In the genomic region with DNA sequence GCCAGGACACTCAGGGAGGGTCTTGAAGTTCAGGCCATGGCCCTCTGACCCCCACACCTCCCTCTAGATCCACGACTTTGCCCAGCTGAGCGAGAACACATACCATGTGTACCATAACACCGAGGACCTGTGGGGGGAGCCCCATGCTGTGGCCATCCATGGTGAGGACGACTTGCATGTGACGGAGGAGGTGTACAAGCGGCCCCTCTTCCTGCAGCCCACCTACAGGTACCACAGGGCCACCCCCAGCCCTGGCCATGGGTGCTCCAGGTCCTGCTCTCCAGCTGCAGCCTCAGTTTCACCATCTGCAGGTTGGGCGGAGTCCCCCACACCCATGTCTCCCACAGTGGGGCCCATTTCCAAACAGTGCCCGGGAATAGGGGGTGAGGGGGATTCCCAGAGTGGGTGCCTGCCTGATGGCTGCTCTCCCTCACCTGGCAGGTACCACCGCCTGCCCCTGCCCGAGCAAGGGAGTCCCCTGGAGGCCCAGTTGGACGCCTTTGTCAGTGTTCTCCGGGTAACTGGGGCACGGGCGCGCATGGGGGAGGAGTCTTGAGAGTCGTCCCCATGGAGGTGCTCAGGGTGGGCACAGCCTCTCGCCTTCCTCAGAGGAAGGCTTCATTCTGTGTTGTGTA, we compare ENCODE assay signal across 15 cellular contexts. TPM values are rescaled to one million over a fixed set of nuclear protein-coding genes. Genes with fewer than 3 reads are reported as not detected.
DNase-seq lines count a peak whose midpoint lies in the region; ATAC-seq and TF ChIP-seq lines count a peak whose summit lies in the region.
"Had no signal": no experiment of that assay in that cellular context is flagged by ENCODE, and none has a peak within 500 bp of the region (broad histone marks: within the 10 kb centered on the region; RNA-seq: fewer than 3 reads in every experiment).

No MANE protein-coding gene starts in this region.

- H3K36me3 ChIP-seq in endodermal cell (ENCODE audit: control insufficient read depth, insufficient read depth, low read length) (no peaks in the 10 kb centered on the region), smooth muscle cell (ENCODE audit: low read depth) (no peaks in the 10 kb centered on the region)

- CTCF ChIA-PET in activated CD8-positive, alpha-beta T cell treated with anti-CD3 and anti-CD28 coated beads, Interleukin-2, amount 10 ng/mL, durations not matched to agents 7 days and 5 days (lab: Charles Lee) = interaction anchor here (1.0 to 2.9 kb wide), 2 partner anchors 71 kb away, joined by 6 to 12 read pairs; no protein-coding TSS in a partner anchor
- CTCF ChIA-PET in activated CD8-positive, alpha-beta T cell treated with anti-CD3 and anti-CD28 coated beads for 36 hours (lab: Charles Lee) = no interaction called here

- no peaks in the 10 kb centered on the region for H3K27me3 Mint-ChIP-seq in activated CD8-positive, alpha-beta T cell treated with anti-CD3 and anti-CD28 coated beads, Interleukin-2, amount 10 ng/mL, durations not matched to agents 7 days and 5 days (ENCODE audit: low read depth)
- H3K27me3 Mint-ChIP-seq in activated CD8-positive, alpha-beta T cell treated with anti-CD3 and anti-CD28 coated beads for 36 hours = no peaks in the 10 kb centered on the region
- peaks cover 8% of the 10 kb centered on the region for H3K27me3 Mint-ChIP-seq in T-helper 17 cell
- H3K27me3 Mint-ChIP-seq in endodermal cell (ENCODE audit: insufficient read depth) = no peaks in the 10 kb centered on the region
- no peaks in the 10 kb centered on the region for H3K27me3 Mint-ChIP-seq in osteocyte (ENCODE audit: unreplicated experiment)
- H3K27me3 Mint-ChIP-seq: CD4-positive, alpha-beta T cell had no signal

- H3K27ac ChIP-seq in endodermal cell (ENCODE audit: low read depth, low read length) (no peak overlapping the region), smooth muscle cell (ENCODE audit: low read depth) (no peak overlapping the region)
- H3K27ac ChIP-seq: 22Rv1, A549, C4-2B had no signal

- H3K9ac ChIP-seq in endodermal cell (ENCODE audit: extremely low read depth, low read length, poor library complexity, severe bottlenecking) (no peak overlapping the region), smooth muscle cell (ENCODE audit: low read depth) (no peak overlapping the region)

- intact Hi-C loops in activated CD8-positive, alpha-beta T cell treated with anti-CD3 and anti-CD28 coated beads for 36 hours (cut with micrococcal nuclease) = no loop called here

- WGBS in endodermal cell (ENCODE audit: insufficient coverage in 1 of 2, insufficient read length in 1 of 2), 2 experiments = 92 to 95% methylated on average over 8 to 17 of the region's 17 CpGs
- WGBS in smooth muscle cell (ENCODE audit: low lambda C conversion rate) = 96% methylated on average over 17 of the region's 17 CpGs

- no peaks in the 10 kb centered on the region for H3K36me3 Mint-ChIP-seq in activated CD8-positive, alpha-beta T cell treated with anti-CD3 and anti-CD28 coated beads, Interleukin-2, amount 10 ng/mL, durations not matched to agents 7 days and 5 days (ENCODE audit: low read depth)
- no peaks in the 10 kb centered on the region for H3K36me3 Mint-ChIP-seq in activated CD8-positive, alpha-beta T cell treated with anti-CD3 and anti-CD28 coated beads for 36 hours (ENCODE audit: low read depth)
- H3K36me3 Mint-ChIP-seq in T-helper 17 cell (ENCODE audit: low read depth) (no peaks in the 10 kb centered on the region), endodermal cell (ENCODE audit: low read depth) (peaks cover 3% of the 10 kb centered on the region), osteocyte (ENCODE audit: unreplicated experiment) (no peaks in the 10 kb centered on the region)

- ATAC-seq in activated CD8-positive, alpha-beta T cell treated with anti-CD3 and anti-CD28 coated beads, Interleukin-2, amount 10 ng/mL, durations not matched to agents 7 days and 5 days = no peak
- no peak for ATAC-seq in activated CD8-positive, alpha-beta T cell treated with anti-CD3 and anti-CD28 coated beads for 36 hours
- no peak for ATAC-seq in T-helper 17 cell
- ATAC-seq: A549 had no signal

- H3K4me3 ChIP-seq in endodermal cell (ENCODE audit: low read length) = no peak overlapping the region
- no peak overlapping the region for H3K4me3 ChIP-seq in smooth muscle cell
- H3K4me3 ChIP-seq: A549 had no signal

- no peaks in the 10 kb centered on the region for H3K4me1 ChIP-seq in endodermal cell (ENCODE audit: control insufficient read depth, insufficient read depth, low read length)
- H3K4me1 ChIP-seq in smooth muscle cell (ENCODE audit: low read depth) = peaks cover 12% of the 10 kb centered on the region
- H3K4me1 ChIP-seq: A549, Caco-2 had no signal

- H4K20me1 ChIP-seq in smooth muscle cell (ENCODE audit: low read depth) = no peaks in the 10 kb centered on the region

- H3K27me3 ChIP-seq in endodermal cell (ENCODE audit: control insufficient read depth, insufficient read depth, low read length, poor library complexity, severe bottlenecking) = no peaks in the 10 kb centered on the region
- no peaks in the 10 kb centered on the region for H3K27me3 ChIP-seq in smooth muscle cell (ENCODE audit: low read depth)

- H3F3A ChIP-seq in smooth muscle cell (ENCODE audit: low read depth) = no peaks in the 10 kb centered on the region

- H3K79me2 ChIP-seq in smooth muscle cell (ENCODE audit: low read depth) = no peaks in the 10 kb centered on the region

- no peak for DNase-seq in activated CD8-positive, alpha-beta T cell treated with anti-CD3 and anti-CD28 coated beads, Interleukin-2, amount 10 ng/mL, durations not matched to agents 7 days and 5 days
- no peak for DNase-seq in activated CD8-positive, alpha-beta T cell treated with anti-CD3 and anti-CD28 coated beads for 36 hours
- no peak for DNase-seq in T-helper 17 cell
- DNase-seq in endodermal cell = no peak
- DNase-seq in GM20000 (ENCODE audit: low spot score) = no peak
- DNase-seq in osteocyte (ENCODE audit: extremely low spot score, unreplicated experiment) = no peak
- DNase-seq in smooth muscle cell (lab: John Stamatoyannopoulos, UW; ENCODE audit: unreplicated experiment) = no peak
- DNase-seq: AML-193; Caco-2; CD4-positive, alpha-beta T cell; GOT3; H9 had no signal

- H3K4me3 Mint-ChIP-seq in activated CD8-positive, alpha-beta T cell treated with anti-CD3 and anti-CD28 coated beads, Interleukin-2, amount 10 ng/mL, durations not matched to agents 7 days and 5 days = no peak overlapping the region
- H3K4me3 Mint-ChIP-seq in activated CD8-positive, alpha-beta T cell treated with anti-CD3 and anti-CD28 coated beads for 36 hours = no peak overlapping the region
- H3K4me3 Mint-ChIP-seq in T-helper 17 cell (no peak overlapping the region), endodermal cell (no peak overlapping the region), osteocyte (ENCODE audit: unreplicated experiment) (no peak overlapping the region)
- H3K4me3 Mint-ChIP-seq: CD4-positive, alpha-beta T cell; H9 had no signal

- H3K4me1 Mint-ChIP-seq in activated CD8-positive, alpha-beta T cell treated with anti-CD3 and anti-CD28 coated beads, Interleukin-2, amount 10 ng/mL, durations not matched to agents 7 days and 5 days (ENCODE audit: low read depth) = peaks cover 7% of the 10 kb centered on the region
- no peaks in the 10 kb centered on the region for H3K4me1 Mint-ChIP-seq in activated CD8-positive, alpha-beta T cell treated with anti-CD3 and anti-CD28 coated beads for 36 hours (ENCODE audit: low read depth)
- H3K4me1 Mint-ChIP-seq in T-helper 17 cell (peaks cover 7% of the 10 kb centered on the region), endodermal cell (peaks cover 17% of the 10 kb centered on the region), osteocyte (ENCODE audit: unreplicated experiment) (peaks cover 3% of the 10 kb centered on the region)

- peak overlapping the region; percentile 2 for H3K27ac Mint-ChIP-seq in activated CD8-positive, alpha-beta T cell treated with anti-CD3 and anti-CD28 coated beads, Interleukin-2, amount 10 ng/mL, durations not matched to agents 7 days and 5 days
- no peak overlapping the region for H3K27ac Mint-ChIP-seq in activated CD8-positive, alpha-beta T cell treated with anti-CD3 and anti-CD28 coated beads for 36 hours
- H3K27ac Mint-ChIP-seq in T-helper 17 cell = peak overlapping the region; percentile 11
- peak overlapping the region; percentile 13 for H3K27ac Mint-ChIP-seq in endodermal cell
- H3K27ac Mint-ChIP-seq in osteocyte (ENCODE audit: unreplicated experiment) = no peak overlapping the region
- H3K27ac Mint-ChIP-seq: CD4-positive, alpha-beta T cell had no signal

- H2AFZ ChIP-seq in smooth muscle cell (ENCODE audit: low read depth) = no peak overlapping the region

- POLR2A ChIA-PET in activated CD8-positive, alpha-beta T cell treated with anti-CD3 and anti-CD28 coated beads, Interleukin-2, amount 10 ng/mL, durations not matched to agents 7 days and 5 days (lab: Charles Lee) = no interaction called here
- POLR2A ChIA-PET in activated CD8-positive, alpha-beta T cell treated with anti-CD3 and anti-CD28 coated beads for 36 hours (lab: Charles Lee) = interaction anchor here (0.5 kb wide), 1 partner anchor 11 kb away, joined by 3 read pairs; no protein-coding TSS in a partner anchor

- H3K4me2 ChIP-seq in smooth muscle cell = no peak overlapping the region
- H3K4me2 ChIP-seq: A549 had no signal

- H3K9me3 Mint-ChIP-seq in activated CD8-positive, alpha-beta T cell treated with anti-CD3 and anti-CD28 coated beads, Interleukin-2, amount 10 ng/mL, durations not matched to agents 7 days and 5 days (ENCODE audit: insufficient read depth) = no peaks in the 10 kb centered on the region
- H3K9me3 Mint-ChIP-seq in activated CD8-positive, alpha-beta T cell treated with anti-CD3 and anti-CD28 coated beads for 36 hours = no peaks in the 10 kb centered on the region
- no peaks in the 10 kb centered on the region for H3K9me3 Mint-ChIP-seq in endodermal cell
- no peaks in the 10 kb centered on the region for H3K9me3 Mint-ChIP-seq in osteocyte (ENCODE audit: unreplicated experiment)
- H3K9me3 Mint-ChIP-seq: CD4-positive, alpha-beta T cell; H9 had no signal

- no peak for TF ChIP-seq CTCF in activated CD8-positive, alpha-beta T cell treated with anti-CD3 and anti-CD28 coated beads for 36 hours (IDR thresholded peaks at IDR 0.05)
- TF ChIP-seq CTCF in endodermal cell (conservative IDR thresholded peaks at IDR 0.05) (no peak), GM20000 (IDR thresholded peaks at IDR 0.05; ENCODE audit: extremely low read depth, missing control alignments) (no peak), osteocyte (IDR thresholded peaks at IDR 0.05) (no peak), smooth muscle cell (IDR thresholded peaks at IDR 0.05; ENCODE audit: borderline replicate concordance, insufficient read depth, poor library complexity, severe bottlenecking) (no peak)

- H3K9me3 ChIP-seq in T-helper 17 cell (ENCODE audit: control insufficient read depth, low read length, poor library complexity, severe bottlenecking) = no peaks in the 10 kb centered on the region
- no peaks in the 10 kb centered on the region for H3K9me3 ChIP-seq in endodermal cell (ENCODE audit: control insufficient read depth, low read length)
- H3K9me3 ChIP-seq in smooth muscle cell (replicated peaks; ENCODE audit: low read depth) = no peaks in the 10 kb centered on the region
- H3K9me3 ChIP-seq: A549, Caco-2 had no signal

RNA-seq across cellular contexts. Expression of a gene that starts 54.1 kb away (rescaled TPM):
- total RNA-seq in activated CD8-positive, alpha-beta T cell treated with anti-CD3 and anti-CD28 coated beads, Interleukin-2, amount 10 ng/mL, durations not matched to agents 7 days and 5 days = 1 to 10 TPM; 6.2 to 6.5 TPM
- 1 to 10 TPM; 6.6 to 6.8 TPM for total RNA-seq in activated CD8-positive, alpha-beta T cell treated with anti-CD3 and anti-CD28 coated beads for 36 hours
- total RNA-seq in T-helper 17 cell (under 1 TPM; 0.07 to 0.13 TPM), endodermal cell (10 to 100 TPM; 17.3 to 19.7 TPM), osteocyte (2.8 and 3.1 TPM in 2 replicates), smooth muscle cell (1.4 and 1.5 TPM in 2 replicates)
- polyA plus RNA-seq in endodermal cell (2013, experiment 1 of 2) = 12.0 TPM
- 11.6 TPM for polyA plus RNA-seq in endodermal cell (2013, experiment 2 of 2)
- polyA plus RNA-seq in smooth muscle cell = 0.73 and 2.2 TPM in 2 replicates

Comparison
In these comparisons a context has a peak if more than half of its experiments do, and no peak if none do; other contexts are left out.
1. H3K27ac Mint-ChIP-seq: peak in activated CD8-positive, alpha-beta T cell treated with anti-CD3 and anti-CD28 coated beads, Interleukin-2, amount 10 ng/mL, durations not matched to agents 7 days and 5 days (single experiment), T-helper 17 cell (single experiment) and endodermal cell (single experiment); none in activated CD8-positive, alpha-beta T cell treated with anti-CD3 and anti-CD28 coated beads for 36 hours (single experiment) and osteocyte (single experiment).